In the genomic region with DNA sequence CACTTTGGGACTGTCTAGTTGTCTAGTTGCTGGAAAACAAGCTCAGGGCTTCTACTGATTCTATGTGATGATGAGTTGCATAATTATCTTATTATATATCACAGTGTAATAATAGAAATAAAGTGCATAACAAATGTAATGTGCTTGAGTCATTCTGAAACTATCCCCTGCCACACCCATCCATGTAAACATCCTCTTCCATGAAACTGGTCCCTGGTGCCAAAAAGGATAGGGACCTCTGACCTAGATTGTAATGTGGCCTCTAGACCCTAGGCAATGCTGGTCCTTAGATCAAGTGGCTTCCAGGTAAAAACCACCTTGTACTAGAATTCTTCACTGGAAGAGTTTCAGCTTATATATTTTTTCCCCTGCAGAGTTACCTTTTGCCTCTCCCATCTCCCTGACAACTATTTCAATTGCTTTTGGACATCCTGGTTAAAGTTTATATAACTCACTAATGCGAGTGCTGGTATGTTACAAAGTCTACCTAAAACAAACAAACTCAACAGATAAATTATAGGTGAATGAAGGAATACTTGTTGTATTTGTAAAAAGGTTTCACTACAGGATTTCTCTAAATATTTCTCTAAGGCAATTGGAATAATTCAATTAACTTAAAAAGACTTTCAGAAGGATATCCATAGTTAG, we compare ENCODE assay signal across 14 cellular contexts.
DNase-seq lines count a peak whose midpoint lies in the region; ATAC-seq, FAIRE-seq and TF ChIP-seq lines count a peak whose summit lies in the region.
"Had no signal": no experiment of that assay in that cellular context is flagged by ENCODE, and none has a peak within 500 bp of the region (broad histone marks: within the 10 kb centered on the region; RNA-seq: fewer than 3 reads in every experiment).

No MANE protein-coding gene starts in this region.

- DNase-seq in HT-29 (ENCODE audit: low spot score): peak; percentile 61
- peak; percentile 44 for DNase-seq in choroid plexus epithelial cell (ENCODE audit: low read depth)
- no peak for DNase-seq in occipital lobe (lab: John Stamatoyannopoulos, UW)
- no peak for DNase-seq in kidney
- no peak for DNase-seq in Karpas-422
- DNase-seq: activated CD4-positive, alpha-beta T cell treated with anti-CD3 and anti-CD28 coated beads, Interleukin-2, amount 50 U/mL, for 4 hours; ovary; stimulated activated CD4-positive, alpha-beta T cell treated with anti-CD3 and anti-CD28 coated beads, Interleukin-2, amount 100 ng/mL, for 24 hours; uterus had no signal

- no peak for FAIRE-seq in kidney (lab: Jason Lieb, UNC)
- FAIRE-seq: H1 had no signal

- H3K79me2 ChIP-seq in ACC112 (ENCODE audit: control insufficient read depth, insufficient read depth, low read length, unreplicated experiment): no peaks in the 10 kb centered on the region
- no peaks in the 10 kb centered on the region for H3K79me2 ChIP-seq in Karpas-422 (ENCODE audit: low read length)

- no peaks in the 10 kb centered on the region for H3K9me3 ChIP-seq in liver (ENCODE audit: control insufficient read depth in 4 of 4, low read length in 3 of 4)
- no peaks in the 10 kb centered on the region for H3K9me3 ChIP-seq in kidney (ENCODE audit: control insufficient read depth in 1 of 2, low read length in 2 of 2)
- H3K9me3 ChIP-seq in Karpas-422 (ENCODE audit: low read length): no peaks in the 10 kb centered on the region
- H3K9me3 ChIP-seq: ovary, uterus had no signal

- H3K4me3 ChIP-seq in ACC112 (ENCODE audit: low read depth, low read length): peak overlapping the region; percentile 23; the same call in 1 of the 2 replicates
- no peak overlapping the region for H3K4me3 ChIP-seq in choroid plexus epithelial cell (ENCODE audit: low read depth, low read length)
- no peak overlapping the region for H3K4me3 ChIP-seq in liver (ENCODE audit: low read depth in 1 of 3, low read length in 3 of 3)
- no peak overlapping the region for H3K4me3 ChIP-seq in kidney (ENCODE audit: low read length in 2 of 2)
- no peak overlapping the region for H3K4me3 ChIP-seq in Karpas-422 (ENCODE audit: low read length)
- H3K4me3 ChIP-seq: ovary, uterus had no signal

- H3K4me1 ChIP-seq in ACC112 (ENCODE audit: control insufficient read depth, insufficient read depth, low read length, unreplicated experiment) (peaks cover 46% of the 10 kb centered on the region), liver (ENCODE audit: control insufficient read depth in 4 of 4, insufficient read depth in 4 of 4, low read length in 3 of 4) (peaks cover 6 to 24% (median 19%) of the 10 kb centered on the region in 4 donors), kidney (ENCODE audit: control insufficient read depth in 1 of 2, insufficient read depth in 1 of 2, low read depth in 1 of 2, low read length in 2 of 2) (peaks cover 0 to 2% of the 10 kb centered on the region in 2 donors), Karpas-422 (ENCODE audit: low read length) (no peaks in the 10 kb centered on the region)
- H3K4me1 ChIP-seq: uterus had no signal

- H3K27me3 ChIP-seq in ACC112 (ENCODE audit: insufficient read depth, low read length) (no peaks in the 10 kb centered on the region), liver (ENCODE audit: control insufficient read depth in 4 of 4, insufficient read depth in 4 of 4, low read length in 3 of 4) (no peaks in the 10 kb centered on the region), Karpas-422 (ENCODE audit: low read length) (no peaks in the 10 kb centered on the region)
- H3K27me3 ChIP-seq: ovary, uterus had no signal

- H3K4me2 ChIP-seq in Karpas-422 (ENCODE audit: low read depth, low read length, poor library complexity, severe bottlenecking): no peak overlapping the region

- no peaks in the 10 kb centered on the region for H3K36me3 ChIP-seq in ACC112 (ENCODE audit: insufficient read depth, low read length)
- no peaks in the 10 kb centered on the region for H3K36me3 ChIP-seq in liver (ENCODE audit: control insufficient read depth in 4 of 4, insufficient read depth in 3 of 4, low read depth in 1 of 4, low read length in 3 of 4)
- no peaks in the 10 kb centered on the region for H3K36me3 ChIP-seq in kidney (ENCODE audit: control insufficient read depth in 1 of 2, insufficient read depth in 2 of 2, low read length in 2 of 2)
- H3K36me3 ChIP-seq in Karpas-422 (ENCODE audit: insufficient read depth, low read length): no peaks in the 10 kb centered on the region
- H3K36me3 ChIP-seq: ovary, uterus had no signal

- intact Hi-C loops in kidney (cut with DNase I): no loop called here

- no peak overlapping the region for H3K9ac ChIP-seq in liver (ENCODE audit: low read depth in 1 of 2, low read length in 2 of 2)
- H3K9ac ChIP-seq in kidney (ENCODE audit: low read length in 2 of 2): no peak overlapping the region
- no peak overlapping the region for H3K9ac ChIP-seq in Karpas-422 (ENCODE audit: low read length)

- peak in 1 of 2 donors; percentile 40 for TF ChIP-seq RAD21 in liver (IDR thresholded peaks at IDR 0.05)

- H3K27ac ChIP-seq in ACC112 (ENCODE audit: low read depth, low read length) (peak overlapping the region; percentile 98), liver (ENCODE audit: low read depth in 1 of 2, low read length in 2 of 2) (peak overlapping the region; percentile 51 to 60), kidney (ENCODE audit: low read depth in 2 of 2, low read length in 2 of 2) (peak overlapping the region in 1 of 2 donors; percentile 53), Karpas-422 (ENCODE audit: low read length) (no peak overlapping the region)
- H3K27ac ChIP-seq: ovary, uterus had no signal

- no peaks in the 10 kb centered on the region for H4K20me1 ChIP-seq in Karpas-422 (ENCODE audit: insufficient read depth, low read depth, low read length)

- H3K9me2 ChIP-seq in Karpas-422 (replicated peaks; ENCODE audit: insufficient read depth, low read length): no peaks in the 10 kb centered on the region

- no peak overlapping the region for H2AFZ ChIP-seq in ACC112 (ENCODE audit: low read length, unreplicated experiment)
- H2AFZ ChIP-seq in Karpas-422 (ENCODE audit: low read length): no peak overlapping the region

- ATAC-seq in HG02759 (IDR thresholded peaks at IDR 0.05; ENCODE audit: unreplicated experiment): no peak
- ATAC-seq: activated T-helper 17 cell treated with anti-CD3 and anti-CD28 coated beads, Interleukin-2, amount 50 U/mL, for 72 hours had no signal

- 31% methylated on average over 1 of the region's 1 CpG for WGBS in liver

- no peak for TF ChIP-seq CTCF in choroid plexus epithelial cell (conservative IDR thresholded peaks at IDR 0.05; ENCODE audit: low read depth, low read length)
- no peak for TF ChIP-seq CTCF in liver (IDR thresholded peaks at IDR 0.05; ENCODE audit: low read depth, low read length, missing input control)
- no peak for TF ChIP-seq CTCF in kidney (IDR thresholded peaks at IDR 0.05; ENCODE audit: borderline replicate concordance, extremely low read depth, insufficient read depth)

TF ChIP-seq in liver, 16 proteins besides CTCF, POLR2A, EP300 and RAD21 (continues in another document):
- TF ChIP-seq HNF4A (conservative IDR thresholded peaks at IDR 0.05) (peak; percentile 94 to 97), EGR1 (IDR thresholded peaks at IDR 0.05; ENCODE audit: low read depth in 2 of 2) (peak in 1 of 2 donors; percentile 17), MAX (IDR thresholded peaks at IDR 0.05) (peak; percentile 38), RXRA (IDR thresholded peaks at IDR 0.05) (peak; percentile 63 to 72), TAF1 (conservative IDR thresholded peaks at IDR 0.05) (no peak), SP1 (IDR thresholded peaks at IDR 0.05) (peak; percentile 99), HNF4G (IDR thresholded peaks at IDR 0.05) (peak; percentile 85), ZBTB33 (IDR thresholded peaks at IDR 0.05) (no peak), FOXA2 (IDR thresholded peaks at IDR 0.05) (peak; percentile 56)
- TF ChIP-seq, protein P1, sequence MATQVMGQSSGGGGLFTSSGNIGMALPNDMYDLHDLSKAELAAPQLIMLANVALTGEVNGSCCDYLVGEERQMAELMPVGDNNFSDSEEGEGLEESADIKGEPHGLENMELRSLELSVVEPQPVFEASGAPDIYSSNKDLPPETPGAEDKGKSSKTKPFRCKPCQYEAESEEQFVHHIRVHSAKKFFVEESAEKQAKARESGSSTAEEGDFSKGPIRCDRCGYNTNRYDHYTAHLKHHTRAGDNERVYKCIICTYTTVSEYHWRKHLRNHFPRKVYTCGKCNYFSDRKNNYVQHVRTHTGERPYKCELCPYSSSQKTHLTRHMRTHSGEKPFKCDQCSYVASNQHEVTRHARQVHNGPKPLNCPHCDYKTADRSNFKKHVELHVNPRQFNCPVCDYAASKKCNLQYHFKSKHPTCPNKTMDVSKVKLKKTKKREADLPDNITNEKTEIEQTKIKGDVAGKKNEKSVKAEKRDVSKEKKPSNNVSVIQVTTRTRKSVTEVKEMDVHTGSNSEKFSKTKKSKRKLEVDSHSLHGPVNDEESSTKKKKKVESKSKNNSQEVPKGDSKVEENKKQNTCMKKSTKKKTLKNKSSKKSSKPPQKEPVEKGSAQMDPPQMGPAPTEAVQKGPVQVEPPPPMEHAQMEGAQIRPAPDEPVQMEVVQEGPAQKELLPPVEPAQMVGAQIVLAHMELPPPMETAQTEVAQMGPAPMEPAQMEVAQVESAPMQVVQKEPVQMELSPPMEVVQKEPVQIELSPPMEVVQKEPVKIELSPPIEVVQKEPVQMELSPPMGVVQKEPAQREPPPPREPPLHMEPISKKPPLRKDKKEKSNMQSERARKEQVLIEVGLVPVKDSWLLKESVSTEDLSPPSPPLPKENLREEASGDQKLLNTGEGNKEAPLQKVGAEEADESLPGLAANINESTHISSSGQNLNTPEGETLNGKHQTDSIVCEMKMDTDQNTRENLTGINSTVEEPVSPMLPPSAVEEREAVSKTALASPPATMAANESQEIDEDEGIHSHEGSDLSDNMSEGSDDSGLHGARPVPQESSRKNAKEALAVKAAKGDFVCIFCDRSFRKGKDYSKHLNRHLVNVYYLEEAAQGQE (IDR thresholded peaks at IDR 0.05): peak; percentile 82

Comparison
In these comparisons a context has a peak if more than half of its experiments do, and no peak if none do; other contexts are left out.
1. DNase-seq: peak in HT-29 (single experiment) and choroid plexus epithelial cell (single experiment); none in occipital lobe (single experiment), kidney (single experiment) and Karpas-422 (single experiment).